In the genomic region with DNA sequence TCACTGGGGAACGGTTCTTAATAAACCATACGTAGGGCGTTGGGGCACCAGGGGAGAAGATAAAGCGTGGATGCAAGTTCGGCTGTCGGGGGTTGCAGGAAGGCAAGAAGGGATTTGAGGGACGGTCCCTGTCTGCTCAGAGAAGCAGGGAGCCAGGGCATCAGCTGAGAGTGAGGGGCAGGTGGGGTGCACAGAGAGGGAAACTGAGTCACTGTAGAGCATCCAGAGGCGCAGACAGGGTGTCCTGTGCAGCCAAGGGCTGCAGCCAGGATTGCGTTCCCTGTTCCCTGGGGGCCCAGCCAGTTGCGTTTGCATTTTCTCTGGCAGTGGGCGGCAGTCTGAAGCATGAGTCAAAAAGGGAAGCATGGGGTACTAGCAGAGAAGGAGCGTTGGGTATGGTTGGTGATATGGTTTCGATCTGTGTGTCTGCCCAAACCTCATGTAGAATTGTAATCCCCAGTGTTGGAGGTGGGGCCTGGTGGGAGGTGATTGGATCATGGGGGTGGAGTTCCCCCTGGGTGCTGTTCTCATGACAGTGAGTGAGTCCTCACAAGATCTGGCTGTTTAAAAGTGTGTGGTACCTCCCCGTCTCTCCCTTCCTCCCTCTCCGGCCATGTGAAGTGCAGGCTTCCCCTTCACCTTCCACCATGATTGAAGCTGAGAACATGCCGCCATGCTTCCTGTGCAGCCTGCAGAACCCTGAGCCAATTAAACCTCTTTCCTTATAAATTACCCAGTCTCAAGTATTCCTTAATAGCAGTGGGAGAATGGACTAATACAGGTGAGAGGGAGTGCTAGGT, we compare ENCODE assay signal across 17 cellular contexts.
A peak's percentile ranks its signal among the peaks of the same experiment; 100 is the strongest.
DNase-seq lines count a peak whose midpoint lies in the region; ATAC-seq and TF ChIP-seq lines count a peak whose summit lies in the region.
"Had no signal": no experiment of that assay in that cellular context is flagged by ENCODE, and none has a peak within 500 bp of the region (broad histone marks: within the 10 kb centered on the region; RNA-seq: fewer than 3 reads in every experiment).

No MANE protein-coding gene starts in this region.

- H3K27ac ChIP-seq in esophagus squamous epithelium: no peak overlapping the region
- H3K27ac ChIP-seq: body of pancreas, dorsolateral prefrontal cortex, left lung had no signal

- H3K9me3 ChIP-seq in esophagus squamous epithelium: no peaks in the 10 kb centered on the region
- H3K9me3 ChIP-seq: body of pancreas, left lung had no signal

- H3K9me3 Mint-ChIP-seq in stimulated activated memory B cell treated with anti-CD40 and anti-IgM and Interleukin-4, amounts not matched to agents 10 μg/mL and 1 μg/mL and 100 μg/mL, for 72 hours: no peaks in the 10 kb centered on the region
- H3K9me3 Mint-ChIP-seq in osteocyte (ENCODE audit: unreplicated experiment): peaks cover 31% of the 10 kb centered on the region
- H3K9me3 Mint-ChIP-seq: activated B cell treated with CpG ODN at 0.5 μM for 24 hours; activated naive CD4-positive, alpha-beta T cell treated with anti-CD3 and anti-CD28 coated beads for 36 hours; stimulated activated naive CD8-positive, alpha-beta T cell treated with anti-CD3 and anti-CD28 coated beads, Interleukin-15, Interleukin-2, amounts not matched to agents 100 ng/mL and 50 ng/mL, for 24 hours had no signal

- ATAC-seq in Right ventricle myocardium superior (ENCODE audit: poor library complexity) (no peak), HG02642 (IDR thresholded peaks at IDR 0.05; ENCODE audit: poor library complexity, unreplicated experiment) (no peak)
- ATAC-seq in stimulated activated memory B cell treated with anti-CD40 and anti-IgM and Interleukin-4, amounts not matched to agents 10 μg/mL and 1 μg/mL and 100 μg/mL, for 72 hours: peak; percentile 86
- ATAC-seq: body of pancreas; left lung; naive thymus-derived CD4-positive, alpha-beta T cell had no signal

- TF ChIP-seq CTCF in NB4 (IDR thresholded peaks at IDR 0.05; ENCODE audit: low read depth, low read length) (no peak), osteocyte (IDR thresholded peaks at IDR 0.05) (no peak), esophagus squamous epithelium (IDR thresholded peaks at IDR 0.05) (no peak)

- H3K36me3 Mint-ChIP-seq in stimulated activated memory B cell treated with anti-CD40 and anti-IgM and Interleukin-4, amounts not matched to agents 10 μg/mL and 1 μg/mL and 100 μg/mL, for 72 hours: no peaks in the 10 kb centered on the region
- no peaks in the 10 kb centered on the region for H3K36me3 Mint-ChIP-seq in osteocyte (ENCODE audit: unreplicated experiment)
- H3K36me3 Mint-ChIP-seq: naive thymus-derived CD4-positive, alpha-beta T cell had no signal

- H3K36me3 ChIP-seq in esophagus squamous epithelium: no peaks in the 10 kb centered on the region
- H3K36me3 ChIP-seq: left lung had no signal

- no peak overlapping the region for H3K27ac Mint-ChIP-seq in stimulated activated memory B cell treated with anti-CD40 and anti-IgM and Interleukin-4, amounts not matched to agents 10 μg/mL and 1 μg/mL and 100 μg/mL, for 72 hours
- H3K27ac Mint-ChIP-seq in osteocyte (ENCODE audit: unreplicated experiment): no peak overlapping the region
- H3K27ac Mint-ChIP-seq: activated B cell treated with CpG ODN at 0.5 μM for 24 hours; activated naive CD4-positive, alpha-beta T cell treated with anti-CD3 and anti-CD28 coated beads for 36 hours; stimulated activated naive CD8-positive, alpha-beta T cell treated with anti-CD3 and anti-CD28 coated beads, Interleukin-15, Interleukin-2, amounts not matched to agents 100 ng/mL and 50 ng/mL, for 24 hours had no signal

- H3K4me3 ChIP-seq in NB4 (ENCODE audit: low read depth, low read length) (no peak overlapping the region), esophagus squamous epithelium (no peak overlapping the region)
- H3K4me3 ChIP-seq: body of pancreas, dorsolateral prefrontal cortex, left lung had no signal

- DNase-seq in cardiac septum (ENCODE audit: low spot score) (peak; percentile 35), Right ventricle myocardium superior (no peak), NB4 (ENCODE audit: low read depth) (peak; percentile 59), ecto neural progenitor cell (ENCODE audit: low spot score) (peak; percentile 30), osteocyte (ENCODE audit: extremely low spot score, unreplicated experiment) (no peak), esophagus squamous epithelium (lab: John Stamatoyannopoulos, UW) (no peak)
- DNase-seq: activated B cell treated with CpG ODN at 0.5 μM for 24 hours; activated naive CD4-positive, alpha-beta T cell treated with anti-CD3 and anti-CD28 coated beads for 36 hours; AML-193; left lung; NCI-H187 treated with DMSO at 0.1 percent for 48 hours had no signal

- peaks cover 14% of the 10 kb centered on the region for H3K4me1 Mint-ChIP-seq in stimulated activated memory B cell treated with anti-CD40 and anti-IgM and Interleukin-4, amounts not matched to agents 10 μg/mL and 1 μg/mL and 100 μg/mL, for 72 hours
- H3K4me1 Mint-ChIP-seq in osteocyte (ENCODE audit: unreplicated experiment): no peaks in the 10 kb centered on the region
- H3K4me1 Mint-ChIP-seq: activated B cell treated with CpG ODN at 0.5 μM for 24 hours had no signal

- H3K4me1 ChIP-seq in esophagus squamous epithelium: peaks cover 0 to 5% (median 0%) of the 10 kb centered on the region in 3 donors
- H3K4me1 ChIP-seq: body of pancreas, left lung had no signal

- intact Hi-C loops in cardiac septum (cut with DNase I): no loop called here
- intact Hi-C loops in Right ventricle myocardium superior (cut with DNase I): no loop called here
- intact Hi-C loops in esophagus squamous epithelium (cut with DNase I): no loop called here

- no peak for TF ChIP-seq POLR2A in NB4 (IDR thresholded peaks at IDR 0.05; ENCODE audit: extremely low read depth, insufficient read length)
- TF ChIP-seq POLR2A in esophagus squamous epithelium (IDR thresholded peaks at IDR 0.05): no peak

- no peak overlapping the region for H3K4me3 Mint-ChIP-seq in stimulated activated memory B cell treated with anti-CD40 and anti-IgM and Interleukin-4, amounts not matched to agents 10 μg/mL and 1 μg/mL and 100 μg/mL, for 72 hours
- H3K4me3 Mint-ChIP-seq in osteocyte (ENCODE audit: unreplicated experiment): no peak overlapping the region
- H3K4me3 Mint-ChIP-seq: activated B cell treated with CpG ODN at 0.5 μM for 24 hours; activated naive CD4-positive, alpha-beta T cell treated with anti-CD3 and anti-CD28 coated beads for 36 hours; naive thymus-derived CD4-positive, alpha-beta T cell; stimulated activated naive CD8-positive, alpha-beta T cell treated with anti-CD3 and anti-CD28 coated beads, Interleukin-15, Interleukin-2, amounts not matched to agents 100 ng/mL and 50 ng/mL, for 24 hours had no signal

- H3K27me3 ChIP-seq in esophagus squamous epithelium: peaks cover 0 to 19% (median 0%) of the 10 kb centered on the region in 4 donors
- H3K27me3 ChIP-seq: body of pancreas, dorsolateral prefrontal cortex, left lung had no signal

- WGBS in esophagus squamous epithelium, 2 donors: 80 to 82% methylated on average over 15 to 16 of the region's 16 CpGs

- peaks cover 58% of the 10 kb centered on the region for H3K27me3 Mint-ChIP-seq in stimulated activated memory B cell treated with anti-CD40 and anti-IgM and Interleukin-4, amounts not matched to agents 10 μg/mL and 1 μg/mL and 100 μg/mL, for 72 hours
- no peaks in the 10 kb centered on the region for H3K27me3 Mint-ChIP-seq in osteocyte (ENCODE audit: unreplicated experiment)
- H3K27me3 Mint-ChIP-seq: stimulated activated naive CD8-positive, alpha-beta T cell treated with anti-CD3 and anti-CD28 coated beads, Interleukin-15, Interleukin-2, amounts not matched to agents 100 ng/mL and 50 ng/mL, for 24 hours had no signal

Comparison
In these comparisons a context has a peak if more than half of its experiments do, and no peak if none do; other contexts are left out.
1. DNase-seq: peak in cardiac septum (single experiment), NB4 (single experiment) and ecto neural progenitor cell (single experiment); none in Right ventricle myocardium superior (single experiment), osteocyte (single experiment) and esophagus squamous epithelium (single experiment).